ENCODE assay signal across 1 cellular context in genomic region chr6:27809939-27810767, GRCh38.
TF ChIP-seq lines count a peak whose summit lies in the region.

No MANE protein-coding gene starts in this region.

TF ChIP-seq in WTC11, 78 proteins besides CTCF, POLR2A, EP300 and RAD21 (continued from another document):
- TF ChIP-seq, protein P1, sequence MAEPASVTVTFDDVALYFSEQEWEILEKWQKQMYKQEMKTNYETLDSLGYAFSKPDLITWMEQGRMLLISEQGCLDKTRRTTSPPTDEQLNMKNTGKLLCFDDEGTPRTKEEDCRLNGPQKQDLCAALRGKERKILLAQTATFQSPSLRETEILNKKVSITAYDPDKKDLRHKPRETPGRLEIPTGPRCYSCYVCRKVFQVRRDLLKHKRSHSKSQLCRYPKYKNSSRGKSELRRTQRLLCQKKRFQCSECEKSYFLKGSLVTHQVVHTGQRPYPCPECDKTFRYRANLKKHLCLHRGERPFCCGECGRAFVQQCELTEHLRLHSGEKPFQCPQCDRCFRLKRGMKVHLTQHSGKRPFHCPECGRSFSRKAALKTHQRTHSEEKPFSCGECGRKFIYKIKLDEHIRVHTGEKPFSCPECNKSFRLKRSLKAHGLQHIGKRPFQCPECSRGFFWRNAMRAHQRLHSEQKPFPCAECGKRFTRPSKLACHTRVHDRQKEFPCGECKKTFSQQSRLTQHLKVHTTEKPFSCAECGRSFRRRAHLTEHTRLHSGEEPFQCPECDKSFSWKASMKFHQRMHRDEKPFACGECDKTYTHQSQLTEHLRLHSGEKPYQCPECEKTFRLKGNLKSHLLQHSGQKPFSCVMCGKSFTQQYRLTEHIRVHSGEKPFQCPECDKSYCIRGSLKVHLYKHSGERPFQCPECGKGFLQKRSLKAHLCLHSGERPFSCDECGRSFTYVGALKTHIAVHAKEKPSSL (CRISPR knock-in tag; conservative IDR thresholded peaks at IDR 0.05) = no peak
- TF ChIP-seq MYBL2 (CRISPR knock-in tag; IDR thresholded peaks at IDR 0.05) (peak; percentile 85), FOXK1 (CRISPR knock-in tag; IDR thresholded peaks at IDR 0.05) (peak; percentile 59), MLX (CRISPR knock-in tag; IDR thresholded peaks at IDR 0.05) (no peak), EMX1 (CRISPR knock-in tag; IDR thresholded peaks at IDR 0.05) (no peak), NFYB (CRISPR knock-in tag; conservative IDR thresholded peaks at IDR 0.05; ENCODE audit: low read depth) (peak; percentile 69), ZNF512 (CRISPR knock-in tag; IDR thresholded peaks at IDR 0.05; ENCODE audit: borderline replicate concordance) (no peak), CBFB (CRISPR knock-in tag; IDR thresholded peaks at IDR 0.05; ENCODE audit: low read depth) (no peak), ETV6 (CRISPR knock-in tag; IDR thresholded peaks at IDR 0.05) (peak; percentile 85), TEAD4 (CRISPR knock-in tag; IDR thresholded peaks at IDR 0.05) (0 out of 2 replicates have a peak, but pooled peaks have one; percentile 66), ZNF671 (CRISPR knock-in tag; IDR thresholded peaks at IDR 0.05) (no peak), ZBTB43 (CRISPR knock-in tag; IDR thresholded peaks at IDR 0.05) (0 out of 2 replicates have a peak, but pooled peaks have one; percentile 78), ARID4B (CRISPR knock-in tag; IDR thresholded peaks at IDR 0.05; ENCODE audit: borderline replicate concordance) (peak; percentile 91; the same call in 1 of the 2 replicates), USF2 (CRISPR knock-in tag; IDR thresholded peaks at IDR 0.05) (no peak), NR3C1 (CRISPR knock-in tag; conservative IDR thresholded peaks at IDR 0.05; ENCODE audit: low read depth) (no peak), AR (CRISPR knock-in tag; IDR thresholded peaks at IDR 0.05) (peak; percentile 59; the same call in 1 of the 2 replicates), SMAD4 (CRISPR knock-in tag; IDR thresholded peaks at IDR 0.05) (peak; percentile 76), CREM (CRISPR knock-in tag; IDR thresholded peaks at IDR 0.05) (no peak; the same call in 1 of the 2 replicates), ZNF423 (CRISPR knock-in tag; IDR thresholded peaks at IDR 0.05) (no peak), ATF6 (CRISPR knock-in tag; IDR thresholded peaks at IDR 0.05) (no peak), ATF2 (CRISPR knock-in tag; IDR thresholded peaks at IDR 0.05; ENCODE audit: borderline replicate concordance, low read depth) (no peak), ZNF219 (CRISPR knock-in tag; IDR thresholded peaks at IDR 0.05; ENCODE audit: borderline replicate concordance) (no peak), TEAD1 (CRISPR knock-in tag; IDR thresholded peaks at IDR 0.05) (peak; percentile 73; the same call in 1 of the 2 replicates), ATF1 (CRISPR knock-in tag; IDR thresholded peaks at IDR 0.05) (peak; percentile 51; the same call in 1 of the 2 replicates), SOX15 (CRISPR knock-in tag; IDR thresholded peaks at IDR 0.05) (no peak), HMGXB4 (CRISPR knock-in tag; IDR thresholded peaks at IDR 0.05) (peak; percentile 94)
- TF ChIP-seq, protein P2, sequence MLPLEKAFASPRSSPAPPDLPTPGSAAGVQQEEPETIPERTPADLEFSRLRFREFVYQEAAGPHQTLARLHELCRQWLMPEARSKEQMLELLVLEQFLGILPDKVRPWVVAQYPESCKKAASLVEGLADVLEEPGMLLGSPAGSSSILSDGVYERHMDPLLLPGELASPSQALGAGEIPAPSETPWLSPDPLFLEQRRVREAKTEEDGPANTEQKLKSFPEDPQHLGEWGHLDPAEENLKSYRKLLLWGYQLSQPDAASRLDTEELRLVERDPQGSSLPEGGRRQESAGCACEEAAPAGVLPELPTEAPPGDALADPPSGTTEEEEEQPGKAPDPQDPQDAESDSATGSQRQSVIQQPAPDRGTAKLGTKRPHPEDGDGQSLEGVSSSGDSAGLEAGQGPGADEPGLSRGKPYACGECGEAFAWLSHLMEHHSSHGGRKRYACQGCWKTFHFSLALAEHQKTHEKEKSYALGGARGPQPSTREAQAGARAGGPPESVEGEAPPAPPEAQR (CRISPR knock-in tag; IDR thresholded peaks at IDR 0.05) = no peak
- TF ChIP-seq, protein P3, sequence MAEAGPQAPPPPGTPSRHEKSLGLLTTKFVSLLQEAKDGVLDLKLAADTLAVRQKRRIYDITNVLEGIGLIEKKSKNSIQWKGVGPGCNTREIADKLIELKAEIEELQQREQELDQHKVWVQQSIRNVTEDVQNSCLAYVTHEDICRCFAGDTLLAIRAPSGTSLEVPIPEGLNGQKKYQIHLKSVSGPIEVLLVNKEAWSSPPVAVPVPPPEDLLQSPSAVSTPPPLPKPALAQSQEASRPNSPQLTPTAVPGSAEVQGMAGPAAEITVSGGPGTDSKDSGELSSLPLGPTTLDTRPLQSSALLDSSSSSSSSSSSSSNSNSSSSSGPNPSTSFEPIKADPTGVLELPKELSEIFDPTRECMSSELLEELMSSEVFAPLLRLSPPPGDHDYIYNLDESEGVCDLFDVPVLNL (CRISPR knock-in tag; IDR thresholded peaks at IDR 0.05; ENCODE audit: borderline replicate concordance, low read depth) = peak; percentile 34; the same call in 1 of the 2 replicates
